In genomic region chr3:11845661-11846060, GRCh38 we compare ENCODE assay signal across 8 cellular contexts. TPM values are rescaled to one million over a fixed set of nuclear protein-coding genes. Genes with fewer than 3 reads are reported as not detected.
DNase-seq lines count a peak whose midpoint lies in the region; ATAC-seq, FAIRE-seq and TF ChIP-seq lines count a peak whose summit lies in the region.

No MANE protein-coding gene starts in this region.

- peaks cover 38% of the 10 kb centered on the region for H3K79me2 ChIP-seq in keratinocyte (ENCODE audit: control insufficient read depth, insufficient read depth, low read length)

- TF ChIP-seq CTCF in keratinocyte (optimal IDR thresholded peaks at IDR 0.05 in 1 of 3, IDR thresholded peaks at IDR 0.05 in 1 of 3, conservative IDR thresholded peaks at IDR 0.05 in 1 of 3; ENCODE audit: extremely low read depth in 1 of 3, insufficient read depth in 2 of 3, low read length in 3 of 3) = no peak

- H3K4me1 ChIP-seq in keratinocyte (ENCODE audit: control insufficient read depth, extremely low read depth, insufficient read depth, low read length) (peaks cover 12% of the 10 kb centered on the region), thymus (ENCODE audit: control insufficient read depth, insufficient read depth, low read length) (peaks cover 8% of the 10 kb centered on the region)

- no peak overlapping the region for H2AFZ ChIP-seq in keratinocyte (ENCODE audit: control insufficient read depth, low read length)

- intact Hi-C loops in activated naive CD4-positive, alpha-beta T cell treated with anti-CD3 and anti-CD28 coated beads for 36 hours (cut with micrococcal nuclease) = loop anchor here (1.0 to 10.0 kb wide), 6 partner anchors 75 to 1953 kb away; partner anchors contain the start of genes JAGN1, MKRN2 and RPL32
- intact Hi-C loops in activated T-helper 1 cell treated with anti-CD3 and anti-CD28 coated beads, Interleukin-12 subunit alpha, Interleukin-12 subunit beta, Interleukin-2, Interleukin-4 antibody, amounts not matched to agents 30 ng/mL and 10 ng/mL and 1 ng/mL, durations not matched to agents 14 hours and 24 hours and 36 hours (cut with micrococcal nuclease) = loop anchor here (1.0 to 5.0 kb wide), 10 partner anchors 25 to 1913 kb away; partner anchors contain the start of genes CRELD1, MKRN2, TSEN2 and VGLL4

- CTCF ChIA-PET in activated naive CD4-positive, alpha-beta T cell treated with anti-CD3 and anti-CD28 coated beads for 36 hours (lab: Charles Lee) = interaction anchor here (1.0 kb wide), 1 partner anchor 22 kb away, joined by 3 read pairs; no protein-coding TSS in a partner anchor

- no peak for ATAC-seq in HG02840 (IDR thresholded peaks at IDR 0.05; ENCODE audit: low FRiP score, unreplicated experiment)

- H3K9me3 ChIP-seq in keratinocyte (ENCODE audit: control insufficient read depth, low read depth, low read length) = no peaks in the 10 kb centered on the region
- H3K9me3 ChIP-seq in thymus (ENCODE audit: control insufficient read depth) = no peaks in the 10 kb centered on the region

- dilution Hi-C loops in keratinocyte (cut with MboI; ENCODE audit: extremely low pct_ligation_motif_present, low sequenced_read_pairs) = no loop called here

- peak overlapping the region; percentile 57 for H3K27ac Mint-ChIP-seq in activated naive CD4-positive, alpha-beta T cell treated with anti-CD3 and anti-CD28 coated beads for 36 hours
- H3K27ac Mint-ChIP-seq in activated T-helper 1 cell treated with anti-CD3 and anti-CD28 coated beads, Interleukin-12 subunit alpha, Interleukin-12 subunit beta, Interleukin-2, Interleukin-4 antibody, amounts not matched to agents 30 ng/mL and 10 ng/mL and 1 ng/mL, durations not matched to agents 14 hours and 24 hours and 36 hours = peak overlapping the region; percentile 93

- H3K9me1 ChIP-seq in keratinocyte (ENCODE audit: control insufficient read depth, extremely low read depth, insufficient read depth, low read length) = no peaks in the 10 kb centered on the region

- WGBS in thymus = 14% methylated on average over 6 of the region's 6 CpGs

- peak overlapping the region; percentile 92 for H3K9ac ChIP-seq in keratinocyte (ENCODE audit: control insufficient read depth, extremely low read depth, insufficient read depth, low read length)

- H3K4me1 Mint-ChIP-seq in activated naive CD4-positive, alpha-beta T cell treated with anti-CD3 and anti-CD28 coated beads for 36 hours (ENCODE audit: low read depth) = peaks cover 26% of the 10 kb centered on the region
- peaks cover 26% of the 10 kb centered on the region for H3K4me1 Mint-ChIP-seq in activated T-helper 1 cell treated with anti-CD3 and anti-CD28 coated beads, Interleukin-12 subunit alpha, Interleukin-12 subunit beta, Interleukin-2, Interleukin-4 antibody, amounts not matched to agents 30 ng/mL and 10 ng/mL and 1 ng/mL, durations not matched to agents 14 hours and 24 hours and 36 hours (ENCODE audit: low read depth)

- no peaks in the 10 kb centered on the region for H3K9me3 Mint-ChIP-seq in activated naive CD4-positive, alpha-beta T cell treated with anti-CD3 and anti-CD28 coated beads for 36 hours
- H3K9me3 Mint-ChIP-seq in activated T-helper 1 cell treated with anti-CD3 and anti-CD28 coated beads, Interleukin-12 subunit alpha, Interleukin-12 subunit beta, Interleukin-2, Interleukin-4 antibody, amounts not matched to agents 30 ng/mL and 10 ng/mL and 1 ng/mL, durations not matched to agents 14 hours and 24 hours and 36 hours = no peaks in the 10 kb centered on the region

- H3K27me3 ChIP-seq in keratinocyte (ENCODE audit: control insufficient read depth, extremely low read depth, insufficient read depth, low read length) (no peaks in the 10 kb centered on the region), thymus (ENCODE audit: control insufficient read depth, insufficient read depth) (no peaks in the 10 kb centered on the region)

- DNase-seq in activated naive CD4-positive, alpha-beta T cell treated with anti-CD3 and anti-CD28 coated beads for 36 hours = peak; percentile 20
- DNase-seq in activated naive CD4-positive, alpha-beta T cell treated with anti-CD3 and anti-CD28 coated beads, Interleukin-2, amount 50 U/mL, for 16 hours = no peak
- no peak for DNase-seq in activated T-helper 1 cell treated with anti-CD3 and anti-CD28 coated beads, Interleukin-12 subunit alpha, Interleukin-12 subunit beta, Interleukin-2, Interleukin-4 antibody, amounts not matched to agents 30 ng/mL and 10 ng/mL and 1 ng/mL, durations not matched to agents 14 hours and 24 hours and 36 hours (ENCODE audit: low spot score)
- no peak for DNase-seq in keratinocyte (ENCODE audit: low read depth, low spot score)
- no peak for DNase-seq in NCI-H446 (lab: John Stamatoyannopoulos, UW)
- no peak for DNase-seq in AG08395 (ENCODE audit: low spot score)

- H3K4me3 ChIP-seq in keratinocyte (ENCODE audit: control insufficient read depth in 2 of 3, extremely low read depth in 1 of 3, insufficient read depth in 2 of 3, low read depth in 1 of 3, low read length in 3 of 3) (peak overlapping the region; percentile 56 to 85 (median 76)), thymus (ENCODE audit: low read length) (peak overlapping the region; percentile 78)

- H3K4me3 Mint-ChIP-seq in activated naive CD4-positive, alpha-beta T cell treated with anti-CD3 and anti-CD28 coated beads for 36 hours = peak overlapping the region; percentile 97
- peak overlapping the region; percentile 96 for H3K4me3 Mint-ChIP-seq in activated T-helper 1 cell treated with anti-CD3 and anti-CD28 coated beads, Interleukin-12 subunit alpha, Interleukin-12 subunit beta, Interleukin-2, Interleukin-4 antibody, amounts not matched to agents 30 ng/mL and 10 ng/mL and 1 ng/mL, durations not matched to agents 14 hours and 24 hours and 36 hours

- peak overlapping the region; percentile 72 for H3K4me2 ChIP-seq in keratinocyte (ENCODE audit: control insufficient read depth, extremely low read depth, insufficient read depth, low read depth, low read length)

- H3K36me3 Mint-ChIP-seq in activated naive CD4-positive, alpha-beta T cell treated with anti-CD3 and anti-CD28 coated beads for 36 hours (ENCODE audit: low read depth) = peaks cover 9% of the 10 kb centered on the region
- H3K36me3 Mint-ChIP-seq in activated T-helper 1 cell treated with anti-CD3 and anti-CD28 coated beads, Interleukin-12 subunit alpha, Interleukin-12 subunit beta, Interleukin-2, Interleukin-4 antibody, amounts not matched to agents 30 ng/mL and 10 ng/mL and 1 ng/mL, durations not matched to agents 14 hours and 24 hours and 36 hours (ENCODE audit: low read depth) = peaks cover 18% of the 10 kb centered on the region

- H3K27ac ChIP-seq in keratinocyte (ENCODE audit: control insufficient read depth, insufficient read depth, low read length) (peak overlapping the region; percentile 84), thymus (ENCODE audit: low read depth) (peak overlapping the region; percentile 5)

- no peak for FAIRE-seq in keratinocyte (lab: Jason Lieb, UNC)

- no peaks in the 10 kb centered on the region for H3K27me3 Mint-ChIP-seq in activated naive CD4-positive, alpha-beta T cell treated with anti-CD3 and anti-CD28 coated beads for 36 hours (ENCODE audit: low read depth)
- H3K27me3 Mint-ChIP-seq in activated T-helper 1 cell treated with anti-CD3 and anti-CD28 coated beads, Interleukin-12 subunit alpha, Interleukin-12 subunit beta, Interleukin-2, Interleukin-4 antibody, amounts not matched to agents 30 ng/mL and 10 ng/mL and 1 ng/mL, durations not matched to agents 14 hours and 24 hours and 36 hours (ENCODE audit: insufficient read depth) = no peaks in the 10 kb centered on the region

- H3K36me3 ChIP-seq in keratinocyte (ENCODE audit: control insufficient read depth in 2 of 2, extremely low read depth in 1 of 2, insufficient read depth in 2 of 2, low read length in 2 of 2) (peaks cover 12 to 22% of the 10 kb centered on the region in 2 experiments), thymus (ENCODE audit: control insufficient read depth, insufficient read depth) (peaks cover 23% of the 10 kb centered on the region)

- H4K20me1 ChIP-seq in keratinocyte (ENCODE audit: control insufficient read depth, extremely low read depth, insufficient read depth, low read length) = no peaks in the 10 kb centered on the region

RNA-seq across cellular contexts. Expression of gene TAMM41, which starts 1.0 kb away (rescaled TPM):
- 10 to 100 TPM; 19.3 to 21.4 TPM for total RNA-seq in activated naive CD4-positive, alpha-beta T cell treated with anti-CD3 and anti-CD28 coated beads for 36 hours
- 35.2 and 38.0 TPM in 2 replicates for total RNA-seq in activated T-helper 1 cell treated with anti-CD3 and anti-CD28 coated beads, Interleukin-12 subunit alpha, Interleukin-12 subunit beta, Interleukin-2, Interleukin-4 antibody, amounts not matched to agents 30 ng/mL and 10 ng/mL and 1 ng/mL, durations not matched to agents 14 hours and 24 hours and 36 hours
- 17.5 to 24.2 TPM (median 22.9 TPM) in 3 replicates for polyA plus RNA-seq in keratinocyte
- polyA plus RNA-seq in keratinocyte (2011; ENCODE audit: low read depth) = 13.0 TPM
- polyA plus RNA-seq in keratinocyte (2011; cell fraction: cytosol; rRNA removed) = 18.5 and 27.6 TPM in 2 replicates
- 43.8 and 46.4 TPM in 2 replicates for polyA plus RNA-seq in keratinocyte (2011; cell fraction: nucleus; rRNA removed)
- polyA plus RNA-seq in keratinocyte (2012; ENCODE audit: low replicate concordance) = 15.7 and 29.9 TPM in 2 replicates
- 24.6 to 31.6 TPM (median 25.3 TPM) in 3 replicates for polyA minus RNA-seq in keratinocyte
- polyA minus RNA-seq in keratinocyte (2011; cell fraction: cytosol; rRNA and poly(A)+ RNA removed) = 26.3 TPM
- 33.8 and 38.0 TPM in 2 replicates for polyA minus RNA-seq in keratinocyte (2011; cell fraction: nucleus; rRNA and poly(A)+ RNA removed)
- polyA plus RNA-seq in thymus = 18.2 TPM
